Comparison of ENCODE assay signal across 1 cellular context in genomic region chr2:27093430-27094352, GRCh38.
TF ChIP-seq lines count a peak whose summit lies in the region.

No MANE protein-coding gene starts in this region.

TF ChIP-seq in HepG2, 621 proteins besides CTCF, POLR2A, EP300 and RAD21 (continued from another document):
- TF ChIP-seq AHDC1 (CRISPR knock-in tag; IDR thresholded peaks at IDR 0.05; ENCODE audit: borderline replicate concordance) (0 out of 2 replicates have a peak, but pooled peaks have one; percentile 53), ZNF367 (CRISPR knock-in tag; IDR thresholded peaks at IDR 0.05; ENCODE audit: borderline replicate concordance) (no peak), CSRNP2 (CRISPR knock-in tag; conservative IDR thresholded peaks at IDR 0.05; ENCODE audit: low read depth) (no peak), NKX3-1 (CRISPR knock-in tag; IDR thresholded peaks at IDR 0.05) (no peak), ATF1 (CRISPR knock-in tag; IDR thresholded peaks at IDR 0.05) (no peak)
